Comparison of ENCODE assay signal across 17 cellular contexts in genomic region chr14:22553445-22553844, GRCh38. TPM values are rescaled to one million over a fixed set of nuclear protein-coding genes. Genes with fewer than 3 reads are reported as not detected.
A peak's percentile ranks its signal among the peaks of the same experiment; 100 is the strongest.
DNase-seq lines count a peak whose midpoint lies in the region; ATAC-seq, FAIRE-seq and TF ChIP-seq lines count a peak whose summit lies in the region.
"Had no signal": no experiment of that assay in that cellular context is flagged by ENCODE, and none has a peak within 500 bp of the region (broad histone marks: within the 10 kb centered on the region; RNA-seq: fewer than 3 reads in every experiment).

No MANE protein-coding gene starts in this region.

- ATAC-seq in GM12878 (no peak), HG02763 (IDR thresholded peaks at IDR 0.05; ENCODE audit: unreplicated experiment) (no peak)
- ATAC-seq: Panc1 had no signal

- no peak for DNase-seq in T-helper 2 cell treated with Interferon-gamma antibody and Interleukin-4, amounts not matched to agents 5 μg/mL and 100 μg/mL, for 36 hours (ENCODE audit: low spot score)
- DNase-seq in T-helper 2 cell (no peak), SJSA1 (ENCODE audit: low read depth in 1 of 2, low spot score in 2 of 2) (no peak), GM12878 (ENCODE audit: low read depth, low spot score) (no peak), spleen (no peak), NCI-H1417 treated with DMSO at 0.1 percent for 48 hours (lab: John Stamatoyannopoulos, UW) (no peak), GM19238 (ENCODE audit: insufficient read length, low spot score) (no peak)
- DNase-seq: 8988T, amygdala, glutamatergic neuron, Kasumi-1, NCI-H1694, NCI-H510A treated with DMSO at 0.1 percent for 48 hours had no signal

- RAD21 ChIA-PET in GM12878 (lab: Charles Lee; ENCODE audit: unreplicated experiment), result interaction anchor here (1.0 to 6.6 kb wide), 7 partner anchors 16 to 56 kb away, joined by 4 to 48 read pairs (median 6); no protein-coding TSS in a partner anchor

- peaks cover 8% of the 10 kb centered on the region for H3K79me2 ChIP-seq in GM12878 (ENCODE audit: control insufficient read depth, insufficient read depth, low read length)

- peak overlapping the region; percentile 43 for H3K4me3 Mint-ChIP-seq in T-helper 2 cell treated with Interferon-gamma antibody and Interleukin-4, amounts not matched to agents 5 μg/mL and 100 μg/mL, for 36 hours

- H4K20me1 ChIP-seq in GM12878 (ENCODE audit: control insufficient read depth, insufficient read depth), result no peaks in the 10 kb centered on the region

- no peak overlapping the region for H3K4me2 ChIP-seq in GM12878 (ENCODE audit: control insufficient read depth, insufficient read depth)

- intact Hi-C loops in GM12878 (cut with micrococcal nuclease; ENCODE audit: unreplicated experiment), result no loop called here
- intact Hi-C loops in spleen (cut with DNase I; ENCODE audit: low total_unique reads), result loop anchor here (10.0 kb wide), 1 partner anchor 169 kb away; no protein-coding TSS in a partner anchor

- H3K9me3 Mint-ChIP-seq in T-helper 2 cell treated with Interferon-gamma antibody and Interleukin-4, amounts not matched to agents 5 μg/mL and 100 μg/mL, for 36 hours, result no peaks in the 10 kb centered on the region

- in situ Hi-C loops in GM12878 (cut with MboI), result no loop called here

- H3K9me3 ChIP-seq in SJSA1 (replicated peaks) (no peaks in the 10 kb centered on the region), GM12878 (replicated peaks; ENCODE audit: control insufficient read depth, insufficient read depth, low read length) (no peaks in the 10 kb centered on the region), spleen (no peaks in the 10 kb centered on the region)

- H3K36me3 ChIP-seq in SJSA1, result peaks cover 15% of the 10 kb centered on the region
- H3K36me3 ChIP-seq in GM12878 (ENCODE audit: control insufficient read depth in 2 of 2, insufficient read depth in 2 of 2, low read length in 1 of 2), result peaks cover 16 to 19% of the 10 kb centered on the region in 2 experiments
- H3K36me3 ChIP-seq in spleen, result peaks cover 0 to 20% (median 0%) of the 10 kb centered on the region in 6 donors

- no peaks in the 10 kb centered on the region for H3K27me3 ChIP-seq in SJSA1 (replicated peaks)
- H3K27me3 ChIP-seq in GM12878 (replicated peaks in 1 of 2; ENCODE audit: control insufficient read depth in 2 of 2, insufficient read depth in 2 of 2, low read length in 1 of 2), result no peaks in the 10 kb centered on the region
- H3K27me3 ChIP-seq in spleen (replicated peaks in 1 of 7), result no peaks in the 10 kb centered on the region

- no peak overlapping the region for H2AFZ ChIP-seq in GM12878 (ENCODE audit: control insufficient read depth, low read depth, low read length)

- H3K4me3 ChIP-seq in SJSA1 (no peak overlapping the region), GM12878 (no peak overlapping the region), spleen (no peak overlapping the region)

- BruUV-seq in GM12878 (replicated peaks; lab: Mats Ljungman, UMichigan), result no TSS peak

- TF ChIP-seq RAD21 in GM12878 (IDR thresholded peaks at IDR 0.05; ENCODE audit: insufficient read depth, low read depth, low read length), result no peak

- H3K9ac ChIP-seq in GM12878 (ENCODE audit: control insufficient read depth, insufficient read depth, low read length), result peak overlapping the region; percentile 24; the same call in 1 of the 2 replicates

- CTCF ChIA-PET in GM12878 (lab: Yijun Ruan, JAX), result interaction anchor here (0.8 to 7.1 kb wide), 5 partner anchors 14 to 76 kb away, joined by 3 to 58 read pairs (median 3); no protein-coding TSS in a partner anchor

- 97% methylated on average over 5 of the region's 5 CpGs for WGBS in GM12878 (ENCODE audit: insufficient coverage, insufficient replicate concordance, low lambda C conversion rate, missing lambda C conversion rate)
- WGBS in spleen, 5 donors, result 75 to 90% (median 85%) methylated on average over 5 of the region's 5 CpGs

- POLR2A ChIA-PET in GM12878 (lab: Charles Lee), result interaction anchor here (0.5 to 6.3 kb wide), 7 partner anchors 14 to 85 kb away, joined by 3 to 74 read pairs (median 5); no protein-coding TSS in a partner anchor

- SMC1A ChIA-PET in GM12878 (lab: Charles Lee; ENCODE audit: uncharacterized antibody, unreplicated experiment), result interaction anchor here (0.8 to 9.2 kb wide), 10 partner anchors 8 to 66 kb away, joined by 4 to 105 read pairs (median 5); no protein-coding TSS in a partner anchor

- H3K36me3 Mint-ChIP-seq in T-helper 2 cell treated with Interferon-gamma antibody and Interleukin-4, amounts not matched to agents 5 μg/mL and 100 μg/mL, for 36 hours (ENCODE audit: low read depth), result peaks cover 54% of the 10 kb centered on the region

- H3K4me1 Mint-ChIP-seq in T-helper 2 cell treated with Interferon-gamma antibody and Interleukin-4, amounts not matched to agents 5 μg/mL and 100 μg/mL, for 36 hours (ENCODE audit: low read depth), result peaks cover 88% of the 10 kb centered on the region

- no peak for TF ChIP-seq EP300 in GM12878 (IDR thresholded peaks at IDR 0.05; ENCODE audit: borderline replicate concordance in 1 of 2, control insufficient read depth in 1 of 2, low read depth in 2 of 2, low read length in 2 of 2)

- peak overlapping the region; percentile 96 for H3K27ac Mint-ChIP-seq in T-helper 2 cell treated with Interferon-gamma antibody and Interleukin-4, amounts not matched to agents 5 μg/mL and 100 μg/mL, for 36 hours

- H3K27me3 Mint-ChIP-seq in T-helper 2 cell treated with Interferon-gamma antibody and Interleukin-4, amounts not matched to agents 5 μg/mL and 100 μg/mL, for 36 hours (ENCODE audit: low read depth), result peaks cover 4% of the 10 kb centered on the region

- no peak for TF ChIP-seq POLR2A in GM12878 (IDR thresholded peaks at IDR 0.05; ENCODE audit: low read depth, low read length)
- TF ChIP-seq POLR2A in spleen (IDR thresholded peaks at IDR 0.05), result no peak

- peaks cover 79% of the 10 kb centered on the region for H3K4me1 ChIP-seq in SJSA1 (replicated peaks)
- H3K4me1 ChIP-seq in GM12878 (ENCODE audit: control insufficient read depth, insufficient read depth, low read length), result peaks cover 80% of the 10 kb centered on the region
- H3K4me1 ChIP-seq in spleen, result peaks cover 37 to 98% (median 90%) of the 10 kb centered on the region in 6 donors

- no peak for TF ChIP-seq CTCF in GM12878 (IDR thresholded peaks at IDR 0.05 in 2 of 3, conservative IDR thresholded peaks at IDR 0.05 in 1 of 3; ENCODE audit: control insufficient read depth in 2 of 3, extremely low read depth in 1 of 3, insufficient read depth in 1 of 3, low read depth in 3 of 3, low read length in 3 of 3)
- TF ChIP-seq CTCF in spleen (IDR thresholded peaks at IDR 0.05 in 8 of 11, conservative IDR thresholded peaks at IDR 0.05 in 3 of 11), result no peak

- H3K27ac ChIP-seq in SJSA1 (peak overlapping the region; percentile 95), GM12878 (ENCODE audit: control insufficient read depth, insufficient read depth) (peak overlapping the region; percentile 68), spleen (peak overlapping the region; percentile 57 to 96 (median 90))

- FAIRE-seq in GM12878 (lab: Jason Lieb, UNC), result no peak
- FAIRE-seq: colon, keratinocyte had no signal

TF ChIP-seq in GM12878, 131 proteins besides CTCF, POLR2A, EP300 and RAD21 (continues in another document):
- TF ChIP-seq NFYA (IDR thresholded peaks at IDR 0.05; ENCODE audit: borderline replicate concordance, low read depth, low read length), result no peak

RNA-seq across cellular contexts. Expression of gene DAD1, which starts 35.6 kb away (rescaled TPM):
- 282 and 328 TPM in 2 replicates for total RNA-seq in SJSA1 (2014; rRNA removed; shearing (Covaris generic))
- 77.8 and 78.3 TPM in 2 replicates for total RNA-seq in GM12878 (2013; cell fraction: nucleolus; rRNA removed)
- total RNA-seq in GM12878 (2014; rRNA removed), result 248 and 269 TPM in 2 replicates
- total RNA-seq in GM12878 (2014; rRNA removed; fragmentation: Illumina TruSeq; extraction: Trizol), result 210 and 218 TPM in 2 replicates
- total RNA-seq in GM12878 (2021), result 161 and 169 TPM in 2 replicates
- polyA plus RNA-seq in GM12878 (2011; ENCODE audit: low read depth), result 154 TPM
- 302 and 306 TPM in 2 replicates for polyA plus RNA-seq in GM12878 (2011; rRNA removed)
- 434 and 580 TPM in 2 replicates for polyA plus RNA-seq in GM12878 (2011; cell fraction: cytosol; rRNA removed)
- polyA plus RNA-seq in GM12878 (2011; cell fraction: nucleus; rRNA removed), result 112 and 139 TPM in 2 replicates
- polyA plus RNA-seq in GM12878 (2012), result 237 and 253 TPM in 2 replicates
- 306 and 315 TPM in 2 replicates for polyA plus RNA-seq in GM12878 (2014; fragmentation: Illumina TruSeq; extraction: Trizol)
- 100 to 1,000 TPM; 711 to 920 TPM for polyA plus RNA-seq in GM12878 (2014; fragmentation: Nextera tagmentation; extraction: Ambion mirVana)
- 294 and 324 TPM in 2 replicates for polyA plus RNA-seq in GM12878 (2014; rRNA removed)
- polyA plus RNA-seq in GM12878 (2016; fragmentation: Nextera tagmentation; extraction: Ambion mirVana), result 100 to 1,000 TPM; 604 to 609 TPM
- polyA minus RNA-seq in GM12878 (2011; rRNA and poly(A)+ RNA removed), result 104 and 162 TPM in 2 replicates
- polyA minus RNA-seq in GM12878 (2011; cell fraction: cytosol; rRNA and poly(A)+ RNA removed), result 33.4 and 47.1 TPM in 2 replicates
- polyA minus RNA-seq in GM12878 (2011; cell fraction: nucleus; rRNA and poly(A)+ RNA removed), result 42.2 and 59.7 TPM in 2 replicates
- 100 to 1,000 TPM; 107 to 176 (median 123) TPM for total RNA-seq in spleen
- polyA plus RNA-seq in spleen, result 100 to 1,000 TPM; 102 to 165 (median 147) TPM

RNA-seq across cellular contexts. Expression of gene ABHD4, which starts 44.7 kb away (rescaled TPM):
- 7.1 and 7.3 TPM in 2 replicates for total RNA-seq in SJSA1 (2014; rRNA removed; shearing (Covaris generic))
- total RNA-seq in GM12878 (2013; cell fraction: nucleolus; rRNA removed), result 21.4 and 23.0 TPM in 2 replicates
- total RNA-seq in GM12878 (2014; rRNA removed) (4.7 and 5.6 TPM in 2 replicates), GM12878 (2014; rRNA removed; fragmentation: Illumina TruSeq; extraction: Trizol) (4.7 and 5.4 TPM in 2 replicates), GM12878 (2021) (10.2 and 15.1 TPM in 2 replicates), spleen (10 to 100 TPM; 12.0 to 32.8 (median 24.9) TPM)
- 10.5 TPM for polyA plus RNA-seq in GM12878 (2011; ENCODE audit: low read depth)
- polyA plus RNA-seq in GM12878 (2011; rRNA removed) (17.4 and 28.7 TPM in 2 replicates), GM12878 (2014; fragmentation: Illumina TruSeq; extraction: Trizol) (10.6 and 12.9 TPM in 2 replicates), GM12878 (2014; fragmentation: Nextera tagmentation; extraction: Ambion mirVana) (1 to 10 TPM; 7.7 to 7.9 TPM), GM12878 (2014; rRNA removed) (10.5 and 11.5 TPM in 2 replicates), GM12878 (2016; fragmentation: Nextera tagmentation; extraction: Ambion mirVana) (10 to 100 TPM; 12.6 to 14.3 TPM), spleen (1 to 10 TPM; 7.2 to 8.6 (median 7.9) TPM)
- 33.7 and 34.0 TPM in 2 replicates for polyA plus RNA-seq in GM12878 (2011; cell fraction: cytosol; rRNA removed)
- 19.1 and 31.7 TPM in 2 replicates for polyA plus RNA-seq in GM12878 (2011; cell fraction: nucleus; rRNA removed)
- polyA plus RNA-seq in GM12878 (2012), result 10.8 and 15.4 TPM in 2 replicates
- polyA minus RNA-seq in GM12878 (2011; rRNA and poly(A)+ RNA removed), result 25.3 and 34.6 TPM in 2 replicates
- 6.5 and 7.5 TPM in 2 replicates for polyA minus RNA-seq in GM12878 (2011; cell fraction: cytosol; rRNA and poly(A)+ RNA removed)
- polyA minus RNA-seq in GM12878 (2011; cell fraction: nucleus; rRNA and poly(A)+ RNA removed), result 11.6 and 12.0 TPM in 2 replicates
